10 cellular contexts compared by ENCODE assay signal in genomic region chr1:13737388-13737787, GRCh38. TPM values are rescaled to one million over a fixed set of nuclear protein-coding genes. Genes with fewer than 3 reads are reported as not detected.
DNase-seq lines count a peak whose midpoint lies in the region; ATAC-seq, FAIRE-seq and TF ChIP-seq lines count a peak whose summit lies in the region.
"Had no signal": no experiment of that assay in that cellular context is flagged by ENCODE, and none has a peak within 500 bp of the region (broad histone marks: within the 10 kb centered on the region; RNA-seq: fewer than 3 reads in every experiment).

No MANE protein-coding gene starts in this region.

- no peak for ATAC-seq in CD4-positive, CD25-positive, alpha-beta regulatory T cell (ENCODE audit: low read depth in 2 of 2)

- H3K4me1 Mint-ChIP-seq in CD4-positive, CD25-positive, alpha-beta regulatory T cell: peaks cover 42 to 58% (median 44%) of the 10 kb centered on the region in 4 donors

- H3K4me3 Mint-ChIP-seq in CD4-positive, CD25-positive, alpha-beta regulatory T cell: no peak overlapping the region

- TF ChIP-seq CTCF in RWPE1 (conservative IDR thresholded peaks at IDR 0.05; ENCODE audit: low read depth) (no peak), BE2C (IDR thresholded peaks at IDR 0.05; ENCODE audit: low read depth, low read length) (no peak)

- peaks cover 10% of the 10 kb centered on the region for H3K36me3 Mint-ChIP-seq in CD4-positive, CD25-positive, alpha-beta regulatory T cell

- peaks cover 22% of the 10 kb centered on the region for H3K4me1 ChIP-seq in CD4-positive, CD25-positive, alpha-beta regulatory T cell (ENCODE audit: control insufficient read depth, insufficient read depth, low read length, poor library complexity, severe bottlenecking)
- H3K4me1 ChIP-seq in BE2C: no peaks in the 10 kb centered on the region

- CTCF ChIA-PET in RWPE1 (lab: Yijun Ruan, JAX): no interaction called here

- no peaks in the 10 kb centered on the region for H3K27me3 Mint-ChIP-seq in CD4-positive, CD25-positive, alpha-beta regulatory T cell

- H3K9me3 Mint-ChIP-seq in CD4-positive, CD25-positive, alpha-beta regulatory T cell: no peaks in the 10 kb centered on the region

- DNase-seq in CD4-positive, CD25-positive, alpha-beta regulatory T cell: no peak
- DNase-seq in GM18507 (ENCODE audit: extremely low spot score, insufficient read length, low read depth) (no peak), NCI-H524 (lab: John Stamatoyannopoulos, UW) (peak; percentile 22 to 63), kidney tubule cell (ENCODE audit: low spot score) (peak; percentile 19), OCI-M2 (lab: John Stamatoyannopoulos, UW; ENCODE audit: unreplicated experiment) (no peak), RWPE1 (ENCODE audit: low spot score) (no peak), BE2C (no peak)
- no peak for DNase-seq in stimulated activated naive CD4-positive, alpha-beta T cell treated with Interleukin-2 at 50 U/mL for 16 hours (lab: John Stamatoyannopoulos, UW)
- DNase-seq: stimulated activated naive CD4-positive, alpha-beta T cell; T-helper 9 cell had no signal

- no peaks in the 10 kb centered on the region for H3K27me3 ChIP-seq in CD4-positive, CD25-positive, alpha-beta regulatory T cell (ENCODE audit: control insufficient read depth, insufficient read depth, low read length)
- no peaks in the 10 kb centered on the region for H3K27me3 ChIP-seq in BE2C

- FAIRE-seq in GM18507 (lab: Jason Lieb, UNC): peak; percentile 71

- H3K9me3 ChIP-seq in CD4-positive, CD25-positive, alpha-beta regulatory T cell (ENCODE audit: control insufficient read depth in 2 of 2, low read length in 2 of 2): no peaks in the 10 kb centered on the region
- H3K9me3 ChIP-seq in BE2C: no peaks in the 10 kb centered on the region

- H3K27ac Mint-ChIP-seq in CD4-positive, CD25-positive, alpha-beta regulatory T cell: peak overlapping the region in 2 of 3 donors; percentile 76 to 85

- POLR2A ChIA-PET in RWPE1 (lab: Yijun Ruan, JAX; ENCODE audit: low non-redundant PET): no interaction called here

- no peak overlapping the region for H3K4me3 ChIP-seq in CD4-positive, CD25-positive, alpha-beta regulatory T cell (ENCODE audit: low read depth, low read length)
- no peak overlapping the region for H3K4me3 ChIP-seq in BE2C (ENCODE audit: low read depth, low read length)

- H3K36me3 ChIP-seq in CD4-positive, CD25-positive, alpha-beta regulatory T cell (ENCODE audit: control insufficient read depth, insufficient read depth, low read length): peaks cover 9% of the 10 kb centered on the region
- H3K36me3 ChIP-seq in BE2C: no peaks in the 10 kb centered on the region

- no peak overlapping the region for H3K27ac ChIP-seq in CD4-positive, CD25-positive, alpha-beta regulatory T cell (ENCODE audit: insufficient read depth, low read length, poor library complexity, severe bottlenecking)
- H3K27ac ChIP-seq in RWPE1: no peak overlapping the region

RNA-seq across cellular contexts. Expression of gene PRDM2, which starts 37.4 kb away (rescaled TPM):
- total RNA-seq in CD4-positive, CD25-positive, alpha-beta regulatory T cell: 221 TPM
- 10 to 100 TPM; 16.8 to 20.9 (median 18.9) TPM for polyA plus RNA-seq in CD4-positive, CD25-positive, alpha-beta regulatory T cell
- polyA plus RNA-seq in BE2C (2012; ENCODE audit: insufficient read depth, insufficient read length, low read depth): 15.2 TPM

Comparison
In these comparisons a context has a peak if more than half of its experiments do, and no peak if none do; other contexts are left out.
1. DNase-seq: peak in NCI-H524 (2 of 2) and kidney tubule cell (single experiment); none in CD4-positive, CD25-positive, alpha-beta regulatory T cell (0 of 3), GM18507 (single experiment), OCI-M2 (single experiment), stimulated activated naive CD4-positive, alpha-beta T cell treated with Interleukin-2 at 50 U/mL for 16 hours (single experiment), RWPE1 (single experiment) and BE2C (single experiment).